ENCODE assay signal across 1 cellular context in genomic region chr15:74212494-74212893, GRCh38.
TF ChIP-seq lines count a peak whose summit lies in the region.

No MANE protein-coding gene starts in this region.

TF ChIP-seq in HepG2, 621 proteins besides CTCF, POLR2A, EP300 and RAD21:
- TF ChIP-seq DRAP1 (CRISPR knock-in tag; IDR thresholded peaks at IDR 0.05) (no peak), ZNF280B (CRISPR knock-in tag; IDR thresholded peaks at IDR 0.05; ENCODE audit: borderline replicate concordance) (0 out of 2 replicates have a peak, but pooled peaks have one; percentile 2), ELF1 (CRISPR knock-in tag; IDR thresholded peaks at IDR 0.05) (no peak)
